ENCODE assay signal across 8 cellular contexts in the genomic region with DNA sequence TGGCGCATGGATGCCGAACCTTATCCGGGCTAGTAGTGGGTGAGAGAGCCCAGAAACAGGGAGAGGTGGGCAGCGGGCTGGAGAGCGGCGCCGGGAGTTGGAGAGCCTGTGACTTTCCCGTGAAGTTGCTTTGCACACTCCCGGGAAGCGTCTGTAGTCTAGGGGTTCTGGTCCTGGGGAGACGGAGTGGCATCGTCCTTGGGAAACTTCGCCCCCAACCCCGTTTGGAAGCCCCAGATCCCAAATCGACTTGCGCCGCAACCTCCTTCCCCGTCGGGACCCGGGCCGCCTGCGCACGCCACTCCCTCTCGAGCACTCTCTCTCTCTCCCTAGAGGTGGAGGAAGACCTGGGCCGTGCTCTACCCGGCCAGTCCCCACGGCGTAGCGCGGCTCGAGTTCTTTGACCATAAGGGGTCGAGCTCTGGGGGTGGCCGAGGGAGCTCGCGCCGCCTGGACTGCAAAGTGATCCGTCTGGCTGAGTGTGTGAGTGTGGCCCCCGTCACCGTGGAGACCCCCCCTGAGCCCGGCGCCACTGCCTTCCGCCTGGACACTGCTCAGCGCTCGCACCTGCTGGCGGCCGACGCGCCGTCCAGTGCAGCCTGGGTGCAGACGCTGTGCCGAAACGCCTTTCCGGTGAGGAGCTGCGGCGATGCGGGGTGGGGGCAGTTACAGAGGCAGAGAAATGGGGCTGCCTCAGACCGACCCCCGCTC. TPM values are rescaled to one million over a fixed set of nuclear protein-coding genes. Genes with fewer than 3 reads are reported as not detected.
A peak's percentile ranks its signal among the peaks of the same experiment; 100 is the strongest.
DNase-seq lines count a peak whose midpoint lies in the region; ATAC-seq and TF ChIP-seq lines count a peak whose summit lies in the region.

No MANE protein-coding gene starts in this region.

- TF ChIP-seq POLR2A in suprapubic skin (IDR thresholded peaks at IDR 0.05): no peak

- H3K27me3 Mint-ChIP-seq in effector memory CD8-positive, alpha-beta T cell: peaks cover 18 to 22% of the 10 kb centered on the region in 2 donors

- peak overlapping the region; percentile 97 for H3K4me2 ChIP-seq in BLaER1

- peak overlapping the region; percentile 82 for H3K9ac ChIP-seq in BLaER1

- peaks cover 2% of the 10 kb centered on the region; the same call in 1 of the 2 replicates for H3K9me3 ChIP-seq in BLaER1
- no peaks in the 10 kb centered on the region for H3K9me3 ChIP-seq in mononuclear cell (ENCODE audit: low read depth, low read length)
- H3K9me3 ChIP-seq in suprapubic skin: no peaks in the 10 kb centered on the region

- no peak for TF ChIP-seq EP300 in suprapubic skin (IDR thresholded peaks at IDR 0.05)

- peak overlapping the region; percentile 80 for H3K27ac ChIP-seq in BLaER1
- peak overlapping the region; percentile 78 for H3K27ac ChIP-seq in suprapubic skin

- 24% methylated on average over 28 of the region's 58 CpGs for WGBS in suprapubic skin

- peaks cover 8 to 16% of the 10 kb centered on the region in 2 donors for H3K4me1 Mint-ChIP-seq in effector memory CD8-positive, alpha-beta T cell (ENCODE audit: low read depth in 2 of 2)

- H3K9me3 Mint-ChIP-seq in effector memory CD8-positive, alpha-beta T cell: no peaks in the 10 kb centered on the region

- H3K4me3 ChIP-seq in BLaER1 (peak overlapping the region; percentile 92), mononuclear cell (ENCODE audit: low read length) (peak overlapping the region; percentile 98), suprapubic skin (peak overlapping the region; percentile 56)

- H3K27me3 ChIP-seq in BLaER1 (peaks cover 18% of the 10 kb centered on the region), mononuclear cell (ENCODE audit: insufficient read depth, low read length) (peaks cover 2% of the 10 kb centered on the region), suprapubic skin (peaks cover 13% of the 10 kb centered on the region)

- H3K36me3 ChIP-seq in BLaER1: peaks cover 20% of the 10 kb centered on the region
- H3K36me3 ChIP-seq in suprapubic skin: no peaks in the 10 kb centered on the region

- peaks cover 31% of the 10 kb centered on the region for H4K20me1 ChIP-seq in BLaER1

- H3K4me1 ChIP-seq in BLaER1 (peaks cover 33% of the 10 kb centered on the region), mononuclear cell (ENCODE audit: insufficient read depth, low read length) (peaks cover 41% of the 10 kb centered on the region), suprapubic skin (peaks cover 25% of the 10 kb centered on the region)

- H3K36me3 Mint-ChIP-seq in effector memory CD8-positive, alpha-beta T cell (ENCODE audit: insufficient read depth): peaks cover 20% of the 10 kb centered on the region

- peak overlapping the region; percentile 84 to 88 for H3K4me3 Mint-ChIP-seq in effector memory CD8-positive, alpha-beta T cell

- ATAC-seq in GM19351 (IDR thresholded peaks at IDR 0.05; ENCODE audit: unreplicated experiment): peak; percentile 48
- peak; percentile 53 for ATAC-seq in effector memory CD8-positive, alpha-beta T cell (replicated peaks)

- DNase-seq in HT-29 (ENCODE audit: low spot score) (peak; percentile 69), suprapubic skin (ENCODE audit: low spot score in 2 of 2) (peak in 1 of 2 donors; percentile 79), superior temporal gyrus (ENCODE audit: extremely low spot score) (no peak)
- peak; percentile 57 for DNase-seq in activated CD4-positive, CD25-positive, alpha-beta regulatory T cell treated with anti-CD3 and anti-CD28 coated beads, Interleukin-2, amount 50 U/mL, for 72 hours
- DNase-seq in effector memory CD8-positive, alpha-beta T cell: peak; percentile 20 to 44 (median 25)

- no peak for TF ChIP-seq CTCF in suprapubic skin (IDR thresholded peaks at IDR 0.05)

- H3K27ac Mint-ChIP-seq in effector memory CD8-positive, alpha-beta T cell: peak overlapping the region; percentile 83 to 92

RNA-seq across cellular contexts. Expression of gene DOK1, which starts 0.5 kb away (rescaled TPM):
- 17.9 and 18.3 TPM in 2 replicates for total RNA-seq in HT-29 (2014; rRNA removed; shearing (Covaris generic))
- total RNA-seq in mononuclear cell (2.9 TPM), suprapubic skin (10 to 100 TPM in 1 of 4 donors, 1 to 10 TPM in 3; 3.3 to 10.6 (median 5.4) TPM)

RNA-seq across cellular contexts. Expression of gene LOXL3, which starts 1.2 kb away (rescaled TPM):
- total RNA-seq in HT-29 (2014; rRNA removed; shearing (Covaris generic)): 0.74 and 2.2 TPM in 2 replicates
- total RNA-seq in mononuclear cell: 3.9 TPM
- total RNA-seq in suprapubic skin: 1 to 10 TPM in 3 of 4 donors, under 1 TPM in 1; 0.23 to 3.8 (median 1.5) TPM

RNA-seq across cellular contexts. Expression of gene HTRA2, which starts 25.2 kb away (rescaled TPM):
- 44.7 and 49.2 TPM in 2 replicates for total RNA-seq in HT-29 (2014; rRNA removed; shearing (Covaris generic))
- total RNA-seq in mononuclear cell (17.9 TPM), suprapubic skin (10 to 100 TPM; 23.7 to 31.2 (median 27.1) TPM)

RNA-seq across cellular contexts. Expression of gene AUP1, which starts 25.5 kb away (rescaled TPM):
- total RNA-seq in HT-29 (2014; rRNA removed; shearing (Covaris generic)): 222 and 224 TPM in 2 replicates
- total RNA-seq in mononuclear cell (115 TPM), suprapubic skin (100 to 1,000 TPM; 111 to 170 (median 145) TPM)

RNA-seq across cellular contexts. Expression of gene DQX1, which starts 28.9 kb away (rescaled TPM):
- total RNA-seq in HT-29 (2014; rRNA removed; shearing (Covaris generic)): 0.47 and 1.3 TPM in 2 replicates
- total RNA-seq in mononuclear cell (not detected), suprapubic skin (10 to 100 TPM in 1 of 4 donors, 1 to 10 TPM in 3; 2.7 to 12.8 (median 6.4) TPM)
